Comparison of ENCODE assay signal across 22 cellular contexts in the genomic region with DNA sequence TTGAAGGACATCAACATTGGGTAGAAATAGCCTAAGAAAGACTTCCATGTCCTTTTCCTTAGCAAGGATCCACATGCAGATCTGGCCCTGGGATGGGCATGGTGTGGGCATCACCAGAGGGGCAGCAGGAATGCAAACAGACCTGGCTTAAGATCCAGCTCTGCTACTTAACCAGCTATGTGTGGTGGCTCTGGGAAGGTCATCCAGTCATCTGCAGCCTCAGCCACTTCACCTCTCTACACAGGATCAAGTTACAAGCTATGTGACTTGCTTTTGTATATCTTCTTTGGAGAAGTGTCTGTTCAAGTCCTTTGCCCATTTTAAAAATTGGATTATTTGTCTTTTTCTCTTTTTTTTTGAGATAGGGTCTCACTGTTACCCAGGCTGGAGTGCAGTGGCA. TPM values are rescaled to one million over a fixed set of nuclear protein-coding genes. Genes with fewer than 3 reads are reported as not detected.
A peak's percentile ranks its signal among the peaks of the same experiment; 100 is the strongest.
DNase-seq lines count a peak whose midpoint lies in the region; ATAC-seq, FAIRE-seq and TF ChIP-seq lines count a peak whose summit lies in the region.
"Had no signal": no experiment of that assay in that cellular context is flagged by ENCODE, and none has a peak within 500 bp of the region (broad histone marks: within the 10 kb centered on the region; RNA-seq: fewer than 3 reads in every experiment).

No MANE protein-coding gene starts in this region.

- H3K9me3 ChIP-seq in Karpas-422 (ENCODE audit: low read length): no peaks in the 10 kb centered on the region
- H3K9me3 ChIP-seq in spleen: no peaks in the 10 kb centered on the region
- no peaks in the 10 kb centered on the region for H3K9me3 ChIP-seq in SK-N-SH
- H3K9me3 ChIP-seq: A549 had no signal

- H3K79me2 ChIP-seq in Karpas-422 (ENCODE audit: low read length) (no peaks in the 10 kb centered on the region), SK-N-SH (ENCODE audit: insufficient read depth) (no peaks in the 10 kb centered on the region)

- H3K9me3 Mint-ChIP-seq in chondrocyte (ENCODE audit: low read depth): no peaks in the 10 kb centered on the region
- H3K9me3 Mint-ChIP-seq: CD4-positive, alpha-beta memory T cell had no signal

- H3K36me3 Mint-ChIP-seq in chondrocyte (ENCODE audit: low read depth): no peaks in the 10 kb centered on the region
- H3K36me3 Mint-ChIP-seq: CD4-positive, alpha-beta memory T cell had no signal

- H3K27me3 ChIP-seq in Karpas-422 (ENCODE audit: low read length) (no peaks in the 10 kb centered on the region), spleen (replicated peaks in 1 of 7) (peaks cover 0 to 11% (median 0%) of the 10 kb centered on the region in 7 donors), SK-N-SH (ENCODE audit: insufficient read depth) (no peaks in the 10 kb centered on the region; the same call in 1 of the 2 replicates)

- H3K4me1 Mint-ChIP-seq in chondrocyte (ENCODE audit: low read depth): no peaks in the 10 kb centered on the region
- H3K4me1 Mint-ChIP-seq: CD4-positive, alpha-beta memory T cell had no signal

- intact Hi-C loops in spleen (cut with DNase I; ENCODE audit: low total_unique reads): no loop called here

- H3K4me3 Mint-ChIP-seq in chondrocyte (ENCODE audit: unreplicated experiment): no peak overlapping the region
- H3K4me3 Mint-ChIP-seq: CD4-positive, alpha-beta memory T cell; IgD-negative memory B cell had no signal

- H3K9me2 ChIP-seq in Karpas-422 (replicated peaks; ENCODE audit: insufficient read depth, low read length): no peaks in the 10 kb centered on the region
- no peaks in the 10 kb centered on the region for H3K9me2 ChIP-seq in SK-N-SH

- CTCF ChIA-PET in SK-N-SH (lab: Yijun Ruan, JAX): interaction anchor here (0.9 to 1.2 kb wide), 2 partner anchors 13 to 102 kb away, joined by 3 to 5 read pairs; partner anchors contain the start of gene ADORA2B

- TF ChIP-seq CTCF in chondrocyte (IDR thresholded peaks at IDR 0.05): no peak
- TF ChIP-seq CTCF in spleen (IDR thresholded peaks at IDR 0.05 in 8 of 11, conservative IDR thresholded peaks at IDR 0.05 in 3 of 11): no peak
- TF ChIP-seq CTCF in SK-N-SH (IDR thresholded peaks at IDR 0.05): no peak

- POLR2A ChIA-PET in SK-N-SH (lab: Yijun Ruan, JAX): no interaction called here

- no peak overlapping the region for H3K27ac Mint-ChIP-seq in chondrocyte (ENCODE audit: unreplicated experiment)
- H3K27ac Mint-ChIP-seq: CD4-positive, alpha-beta memory T cell had no signal

- no peak for TF ChIP-seq POLR2A in spleen (IDR thresholded peaks at IDR 0.05)

- H3K4me1 ChIP-seq in Karpas-422 (ENCODE audit: low read length) (peaks cover 21% of the 10 kb centered on the region), spleen (peaks cover 0 to 17% (median 6%) of the 10 kb centered on the region in 6 donors), SK-N-SH (ENCODE audit: control insufficient read depth in 1 of 2, insufficient read depth in 2 of 2, low read depth in 1 of 2, low read length in 1 of 2) (no peaks in the 10 kb centered on the region; a peak in 1 of 4 replicates)
- H3K4me1 ChIP-seq: A549 had no signal

- no peak for ATAC-seq in HG03460 (IDR thresholded peaks at IDR 0.05; ENCODE audit: unreplicated experiment)

- peak overlapping the region; percentile 28 for H3K4me2 ChIP-seq in Karpas-422 (ENCODE audit: low read depth, low read length, poor library complexity, severe bottlenecking)
- no peak overlapping the region for H3K4me2 ChIP-seq in SK-N-SH
- H3K4me2 ChIP-seq: A549 had no signal

- DNase-seq in activated effector memory CD4-positive, alpha-beta T cell treated with anti-CD3 and anti-CD28 coated beads, Interleukin-2, amount 50 U/mL, for 16 hours: peak; percentile 21
- DNase-seq in activated effector memory CD4-positive, alpha-beta T cell treated with Interleukin-2 at 50 U/mL for 16 hours: no peak
- DNase-seq in Karpas-422 (no peak), chondrocyte (ENCODE audit: low spot score) (peak; percentile 13), spleen (peak; percentile 1), SK-N-SH (no peak), RCC 7860 (ENCODE audit: low spot score) (no peak)
- DNase-seq: CD4-positive, alpha-beta memory T cell; DMS79; NCI-H1417; NCI-H187; NCI-H2107; NCI-H226; NCI-H526 treated with DMSO at 0.1 percent for 48 hours; OCI-M1; RPMI8226; SHP77 treated with DMSO at 0.1 percent for 48 hours; T-helper 1 cell had no signal

- no peaks in the 10 kb centered on the region for H4K20me1 ChIP-seq in Karpas-422 (ENCODE audit: insufficient read depth, low read depth, low read length)
- no peaks in the 10 kb centered on the region for H4K20me1 ChIP-seq in SK-N-SH (ENCODE audit: insufficient read depth)

- H2AFZ ChIP-seq in Karpas-422 (ENCODE audit: low read length) (no peak overlapping the region), SK-N-SH (ENCODE audit: low read depth) (no peak overlapping the region)

- no peaks in the 10 kb centered on the region for H3F3A ChIP-seq in SK-N-SH (replicated peaks; ENCODE audit: insufficient read depth)

- TF ChIP-seq EP300 in SK-N-SH (IDR thresholded peaks at IDR 0.05; ENCODE audit: borderline replicate concordance in 1 of 2, low read depth in 1 of 2, low read length in 1 of 2): no peak

- FAIRE-seq in RCC 7860 (lab: Jason Lieb, UNC): no peak
- FAIRE-seq: A549 had no signal

- peaks cover 8% of the 10 kb centered on the region for H3K27me3 Mint-ChIP-seq in chondrocyte (ENCODE audit: low read depth)

- no peak for TF ChIP-seq RAD21 in SK-N-SH (IDR thresholded peaks at IDR 0.05; ENCODE audit: low read length)

- H3K36me3 ChIP-seq in Karpas-422 (ENCODE audit: insufficient read depth, low read length) (no peaks in the 10 kb centered on the region), spleen (no peaks in the 10 kb centered on the region), SK-N-SH (replicated peaks in 1 of 2; ENCODE audit: control insufficient read depth in 1 of 2, insufficient read depth in 2 of 2, low read length in 1 of 2) (no peaks in the 10 kb centered on the region)

- H3K27ac ChIP-seq in Karpas-422 (ENCODE audit: low read length) (no peak overlapping the region), spleen (no peak overlapping the region), SK-N-SH (ENCODE audit: low read depth in 2 of 2, low read length in 1 of 2) (no peak overlapping the region)
- H3K27ac ChIP-seq: A549, HL-60 had no signal

- no peak overlapping the region for H3K9ac ChIP-seq in Karpas-422 (ENCODE audit: low read length)
- H3K9ac ChIP-seq in SK-N-SH: no peak overlapping the region

- H3K4me3 ChIP-seq in Karpas-422 (ENCODE audit: low read length): no peak overlapping the region
- H3K4me3 ChIP-seq in spleen: no peak overlapping the region
- H3K4me3 ChIP-seq in SK-N-SH (ENCODE audit: low read depth in 2 of 2, low read length in 1 of 2): no peak overlapping the region
- H3K4me3 ChIP-seq: A549 had no signal

TF ChIP-seq in SK-N-SH, 30 proteins besides CTCF, POLR2A, EP300 and RAD21 (continues in another document):
- TF ChIP-seq SMC3 (IDR thresholded peaks at IDR 0.05; ENCODE audit: low read depth, low read length) (no peak), TAF1 (IDR thresholded peaks at IDR 0.05; ENCODE audit: borderline replicate concordance, low read depth, low read length) (no peak), EZH2phosphoT487 (IDR thresholded peaks at IDR 0.05; ENCODE audit: borderline replicate concordance, low read depth) (no peak), RXRA (IDR thresholded peaks at IDR 0.05; ENCODE audit: borderline replicate concordance, low read depth) (no peak), MXI1 (IDR thresholded peaks at IDR 0.05; ENCODE audit: low read depth, low read length) (no peak), FOSL2 (IDR thresholded peaks at IDR 0.05; ENCODE audit: borderline replicate concordance, low read depth) (no peak), MEF2A (IDR thresholded peaks at IDR 0.05; ENCODE audit: borderline replicate concordance, low read depth) (no peak), SIN3A (IDR thresholded peaks at IDR 0.05; ENCODE audit: borderline replicate concordance, low read depth, low read length) (no peak), TCF12 (IDR thresholded peaks at IDR 0.05) (no peak), GABPA (IDR thresholded peaks at IDR 0.05; ENCODE audit: low read depth) (no peak), RFX5 (IDR thresholded peaks at IDR 0.05; ENCODE audit: low read length) (no peak), FOXM1 (IDR thresholded peaks at IDR 0.05; ENCODE audit: low read depth) (no peak)
- TF ChIP-seq, protein P1, sequence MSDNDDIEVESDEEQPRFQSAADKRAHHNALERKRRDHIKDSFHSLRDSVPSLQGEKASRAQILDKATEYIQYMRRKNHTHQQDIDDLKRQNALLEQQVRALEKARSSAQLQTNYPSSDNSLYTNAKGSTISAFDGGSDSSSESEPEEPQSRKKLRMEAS (IDR thresholded peaks at IDR 0.05; ENCODE audit: low read depth): no peak
- TF ChIP-seq, protein P2, sequence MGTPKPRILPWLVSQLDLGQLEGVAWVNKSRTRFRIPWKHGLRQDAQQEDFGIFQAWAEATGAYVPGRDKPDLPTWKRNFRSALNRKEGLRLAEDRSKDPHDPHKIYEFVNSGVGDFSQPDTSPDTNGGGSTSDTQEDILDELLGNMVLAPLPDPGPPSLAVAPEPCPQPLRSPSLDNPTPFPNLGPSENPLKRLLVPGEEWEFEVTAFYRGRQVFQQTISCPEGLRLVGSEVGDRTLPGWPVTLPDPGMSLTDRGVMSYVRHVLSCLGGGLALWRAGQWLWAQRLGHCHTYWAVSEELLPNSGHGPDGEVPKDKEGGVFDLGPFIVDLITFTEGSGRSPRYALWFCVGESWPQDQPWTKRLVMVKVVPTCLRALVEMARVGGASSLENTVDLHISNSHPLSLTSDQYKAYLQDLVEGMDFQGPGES (IDR thresholded peaks at IDR 0.05; ENCODE audit: low read depth, low read length): no peak
- TF ChIP-seq, protein P3, sequence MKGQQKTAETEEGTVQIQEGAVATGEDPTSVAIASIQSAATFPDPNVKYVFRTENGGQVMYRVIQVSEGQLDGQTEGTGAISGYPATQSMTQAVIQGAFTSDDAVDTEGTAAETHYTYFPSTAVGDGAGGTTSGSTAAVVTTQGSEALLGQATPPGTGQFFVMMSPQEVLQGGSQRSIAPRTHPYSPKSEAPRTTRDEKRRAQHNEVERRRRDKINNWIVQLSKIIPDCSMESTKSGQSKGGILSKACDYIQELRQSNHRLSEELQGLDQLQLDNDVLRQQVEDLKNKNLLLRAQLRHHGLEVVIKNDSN (IDR thresholded peaks at IDR 0.05; ENCODE audit: borderline replicate concordance, low read depth): no peak

RNA-seq across cellular contexts. Expression of gene ADORA2B, which starts 13.5 kb away (rescaled TPM):
- not detected in 2 replicates for total RNA-seq in Karpas-422 (2014; rRNA removed; shearing (Covaris generic); ENCODE audit: low replicate concordance)
- 4.6 to 9.7 TPM (median 9.6 TPM) in 3 replicates for total RNA-seq in chondrocyte
- total RNA-seq in spleen: 1 to 10 TPM in 2 of 7 donors, under 1 TPM in 3, not detected in 2; 0.77 to 2.7 (median 0.92) TPM
- under 1 TPM; 0.13 to 0.23 (median 0.16) TPM for polyA plus RNA-seq in spleen
- 12.6 and 14.4 TPM in 2 replicates for polyA plus RNA-seq in SK-N-SH (2012; rRNA removed)
- polyA plus RNA-seq in SK-N-SH (2012; cell fraction: cytosol; rRNA removed): 9.2 and 13.8 TPM in 2 replicates
- 6.8 and 8.1 TPM in 2 replicates for polyA plus RNA-seq in SK-N-SH (2012; cell fraction: nucleus; rRNA removed)

Comparison
In these comparisons a context has a peak if more than half of its experiments do, and no peak if none do; other contexts are left out.
1. DNase-seq: peak in activated effector memory CD4-positive, alpha-beta T cell treated with anti-CD3 and anti-CD28 coated beads, Interleukin-2, amount 50 U/mL, for 16 hours (single experiment), chondrocyte (single experiment) and spleen (single experiment); none in activated effector memory CD4-positive, alpha-beta T cell treated with Interleukin-2 at 50 U/mL for 16 hours (single experiment), Karpas-422 (single experiment), SK-N-SH (single experiment) and RCC 7860 (single experiment).